In the genomic region with DNA sequence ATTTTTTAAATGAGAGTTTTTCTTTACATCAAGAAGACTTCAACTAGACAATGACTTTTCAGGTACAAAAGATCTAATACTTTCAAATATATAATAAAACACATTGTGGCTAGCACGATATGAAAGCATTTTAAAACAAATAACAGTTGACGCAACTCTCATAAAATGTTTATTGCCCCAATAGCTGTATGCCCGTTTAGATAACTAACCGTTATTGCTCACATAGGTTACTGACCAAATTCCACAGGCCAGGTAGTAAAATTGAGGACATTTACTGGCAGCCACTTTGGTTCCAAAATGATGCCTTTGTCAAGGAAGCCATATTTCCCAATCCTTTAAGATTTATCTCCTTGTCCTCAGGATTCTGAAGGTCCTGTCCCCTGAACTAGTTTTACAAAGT, we compare ENCODE assay signal across 6 cellular contexts. TPM values are rescaled to one million over a fixed set of nuclear protein-coding genes. Genes with fewer than 3 reads are reported as not detected.
"Had no signal": no experiment of that assay in that cellular context is flagged by ENCODE, and none has a peak within 500 bp of the region (broad histone marks: within the 10 kb centered on the region; RNA-seq: fewer than 3 reads in every experiment).

No MANE protein-coding gene starts in this region.

- ATAC-seq: GM23338 had no signal

- H2AFZ ChIP-seq: GM23338 had no signal

- DNase-seq: H9, HCEC 1CT had no signal

- H3K4me3 ChIP-seq: GM23338 had no signal

- H3K4me2 ChIP-seq: GM23338 had no signal

RNA-seq across cellular contexts. Expression of a gene that starts 2.9 kb away (rescaled TPM):
- total RNA-seq: GM23338, H1, H9, HT-29 had no signal
- polyA plus RNA-seq: GM23338, H1, IgD-negative memory B cell had no signal

RNA-seq across cellular contexts. Expression of a gene that starts 29.6 kb away (rescaled TPM):
- total RNA-seq: GM23338, H1, H9, HT-29 had no signal
- polyA plus RNA-seq: GM23338, H1, IgD-negative memory B cell had no signal
